27 cellular contexts compared by ENCODE assay signal in the genomic region with DNA sequence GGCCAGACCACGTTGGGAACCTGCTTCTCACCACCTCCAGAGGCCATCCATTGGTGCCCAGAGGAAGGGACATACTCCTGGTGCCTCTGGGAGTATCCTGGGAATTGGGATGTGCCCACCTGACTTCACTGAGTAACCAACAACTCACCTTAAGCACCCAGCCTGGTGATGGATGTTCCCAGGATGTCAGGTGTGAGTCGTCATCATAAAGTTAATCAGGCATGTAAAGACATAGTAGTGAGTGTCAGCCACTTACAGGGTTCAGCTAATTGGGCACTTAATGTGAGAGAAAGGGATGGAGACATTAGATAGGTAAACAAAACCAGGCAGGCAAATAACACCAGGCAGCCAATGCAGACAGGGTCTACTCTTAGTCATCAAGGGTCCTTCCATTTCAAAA. TPM values are rescaled to one million over a fixed set of nuclear protein-coding genes. Genes with fewer than 3 reads are reported as not detected.
DNase-seq lines count a peak whose midpoint lies in the region; ATAC-seq and TF ChIP-seq lines count a peak whose summit lies in the region.
"Had no signal": no experiment of that assay in that cellular context is flagged by ENCODE, and none has a peak within 500 bp of the region (broad histone marks: within the 10 kb centered on the region; RNA-seq: fewer than 3 reads in every experiment).

No MANE protein-coding gene starts in this region.

- DNase-seq in DMS79 treated with DMSO at 0.1 percent for 48 hours (lab: John Stamatoyannopoulos, UW) = peak; percentile 62
- peak; percentile 36 to 90 (median 57) for DNase-seq in NCI-H1417 (lab: John Stamatoyannopoulos, UW)
- DNase-seq in NCI-H510A treated with DMSO at 0.1 percent for 48 hours (lab: John Stamatoyannopoulos, UW) = peak; percentile 87
- peak; percentile 12 for DNase-seq in epithelial cell of esophagus (ENCODE audit: low read depth)
- DNase-seq in stimulated activated CD4-positive, alpha-beta T cell treated with anti-CD3 and anti-CD28 coated beads, Interleukin-12 subunit alpha, Interleukin-12 subunit beta, amount 100 ng/mL, for 4 hours = no peak
- DNase-seq in left ventricle myocardium superior = no peak
- DNase-seq in neuronal stem cell (ENCODE audit: low spot score) = no peak
- DNase-seq: activated effector memory CD4-positive, alpha-beta T cell treated with anti-CD3 and anti-CD28 coated beads, Interleukin-2, amount 50 U/mL, for 16 hours; activated T-cell treated with anti-CD3 and anti-CD28 coated beads, Interleukin-2, amount 50 U/mL, for 24 hours; CD8-positive, alpha-beta T cell; effector CD4-positive, alpha-beta T cell; HCEC 1CT; hypothalamus; immature natural killer cell; left lung; MG63; NCI-H2081 treated with DMSO at 0.1 percent for 48 hours; Right ventricle myocardium superior; small intestine; stimulated activated naive CD4-positive, alpha-beta T cell treated with Interleukin-2 at 50 U/mL for 16 hours; T-helper 17 cell had no signal

- no peak for ATAC-seq in left ventricle myocardium superior
- ATAC-seq: CD8-positive, alpha-beta T cell; left lung; Panc1; T-helper 17 cell had no signal

- H3K4me3 ChIP-seq in epithelial cell of esophagus (ENCODE audit: low read length) (no peak overlapping the region), neuronal stem cell (ENCODE audit: low read length in 2 of 2) (no peak overlapping the region)
- H3K4me3 ChIP-seq: left lung, MG63, neural progenitor cell, suprapubic skin had no signal

- H3K4me2 ChIP-seq in neuronal stem cell (ENCODE audit: insufficient read depth, low read length, poor library complexity, severe bottlenecking) = no peak overlapping the region
- H3K4me2 ChIP-seq: KMS-11, neural progenitor cell had no signal

- H3K18ac ChIP-seq in neuronal stem cell (ENCODE audit: low read length) = no peak overlapping the region

- TF ChIP-seq CTCF in epithelial cell of esophagus (IDR thresholded peaks at IDR 0.05; ENCODE audit: insufficient read depth, low read depth, low read length, missing control alignments) = no peak

- no peak overlapping the region for H2BK5ac ChIP-seq in neuronal stem cell (ENCODE audit: low read length)

- no peak overlapping the region for H3K9ac ChIP-seq in neuronal stem cell (ENCODE audit: low read depth, low read length, poor library complexity)
- H3K9ac ChIP-seq: KMS-11, neural progenitor cell, parathyroid adenoma had no signal

- WGBS in neuronal stem cell (ENCODE audit: extremely low coverage in 2 of 2, insufficient read length in 2 of 2, insufficient replicate concordance in 1 of 2), 2 donors = no CpG with 5 or more reads among the region's 2 CpGs

- no peak overlapping the region for H2AFZ ChIP-seq in neuronal stem cell (ENCODE audit: low read length)
- H2AFZ ChIP-seq: neural progenitor cell, parathyroid adenoma had no signal

- H3K4me1 ChIP-seq in neuronal stem cell (ENCODE audit: control insufficient read depth in 2 of 2, insufficient read depth in 1 of 2, low read depth in 1 of 2, low read length in 2 of 2) = peaks cover 0 to 2% of the 10 kb centered on the region in 2 donors
- H3K4me1 ChIP-seq: left lung, parathyroid adenoma, suprapubic skin had no signal

- no peaks in the 10 kb centered on the region for H3K79me1 ChIP-seq in neuronal stem cell (ENCODE audit: low read depth, low read length)

- no peak overlapping the region for H2BK120ac ChIP-seq in neuronal stem cell (ENCODE audit: low read depth, low read length)

- no peaks in the 10 kb centered on the region for H3K9me3 ChIP-seq in neuronal stem cell (replicated peaks in 1 of 2; ENCODE audit: control insufficient read depth in 2 of 2, insufficient read depth in 1 of 2, low read depth in 1 of 2, low read length in 2 of 2)
- H3K9me3 ChIP-seq: left lung, MG63, suprapubic skin had no signal

- no peak overlapping the region for H2BK12ac ChIP-seq in neuronal stem cell (ENCODE audit: low read length)

- peaks cover 0 to 10% (median 0%) of the 10 kb centered on the region in 3 experiments for H3K27me3 ChIP-seq in neuronal stem cell (ENCODE audit: control insufficient read depth in 3 of 3, insufficient read depth in 3 of 3, low read depth in 1 of 3, low read length in 3 of 3)
- H3K27me3 ChIP-seq: MG63, neural progenitor cell had no signal

- H4K8ac ChIP-seq in neuronal stem cell (ENCODE audit: low read depth, low read length) = no peak overlapping the region

- H3K4ac ChIP-seq in neuronal stem cell (ENCODE audit: low read length) = no peak overlapping the region

- no peak overlapping the region for H3K27ac ChIP-seq in neuronal stem cell (replicated peaks; ENCODE audit: low read length)
- H3K27ac ChIP-seq: epithelial cell of prostate, KMS-11, left lung, neural progenitor cell, parathyroid adenoma, suprapubic skin had no signal

- no peaks in the 10 kb centered on the region for H3K36me3 ChIP-seq in neuronal stem cell (replicated peaks in 1 of 2; ENCODE audit: control insufficient read depth in 2 of 2, insufficient read depth in 2 of 2, low read length in 2 of 2)
- H3K36me3 ChIP-seq: left lung, MG63, neural progenitor cell, suprapubic skin had no signal

- no peak overlapping the region for H4K91ac ChIP-seq in neuronal stem cell (ENCODE audit: low read depth, low read length, poor library complexity)

- H3K23ac ChIP-seq in neuronal stem cell (ENCODE audit: low read depth, low read length, poor library complexity) = no peak overlapping the region

- H2AK5ac ChIP-seq in neuronal stem cell (ENCODE audit: low read depth, low read length) = no peak overlapping the region

- H2BK15ac ChIP-seq in neuronal stem cell (ENCODE audit: low read length) = no peak overlapping the region

- intact Hi-C loops in left ventricle myocardium superior (cut with micrococcal nuclease) = no loop called here

- no peak overlapping the region for H3K14ac ChIP-seq in neuronal stem cell (ENCODE audit: low read length)

RNA-seq across cellular contexts. Expression of gene OAS1, which starts 48.0 kb away (rescaled TPM):
- total RNA-seq in left ventricle myocardium superior = 8.1 TPM
- not detected for polyA plus RNA-seq in neuronal stem cell (2013, experiment 1 of 2)
- polyA plus RNA-seq in neuronal stem cell (2013, experiment 2 of 2) = not detected

Comparison
In these comparisons a context has a peak if more than half of its experiments do, and no peak if none do; other contexts are left out.
1. DNase-seq: peak in DMS79 treated with DMSO at 0.1 percent for 48 hours (single experiment), NCI-H1417 (3 of 3), NCI-H510A treated with DMSO at 0.1 percent for 48 hours (single experiment) and epithelial cell of esophagus (single experiment); none in stimulated activated CD4-positive, alpha-beta T cell treated with anti-CD3 and anti-CD28 coated beads, Interleukin-12 subunit alpha, Interleukin-12 subunit beta, amount 100 ng/mL, for 4 hours (single experiment), left ventricle myocardium superior (single experiment) and neuronal stem cell (single experiment).